1 cellular context compared by ENCODE assay signal in genomic region chr1:15158506-15159165, GRCh38.
A peak's percentile ranks its signal among the peaks of the same experiment; 100 is the strongest.
TF ChIP-seq lines count a peak whose summit lies in the region.

No MANE protein-coding gene starts in this region.

TF ChIP-seq in K562, 482 proteins besides CTCF, POLR2A, EP300 and RAD21 (continued from another document):
- no peak for TF ChIP-seq GTF3C2 (IDR thresholded peaks at IDR 0.05; ENCODE audit: borderline replicate concordance, extremely low read depth, insufficient read length)
- TF ChIP-seq, protein P1, sequence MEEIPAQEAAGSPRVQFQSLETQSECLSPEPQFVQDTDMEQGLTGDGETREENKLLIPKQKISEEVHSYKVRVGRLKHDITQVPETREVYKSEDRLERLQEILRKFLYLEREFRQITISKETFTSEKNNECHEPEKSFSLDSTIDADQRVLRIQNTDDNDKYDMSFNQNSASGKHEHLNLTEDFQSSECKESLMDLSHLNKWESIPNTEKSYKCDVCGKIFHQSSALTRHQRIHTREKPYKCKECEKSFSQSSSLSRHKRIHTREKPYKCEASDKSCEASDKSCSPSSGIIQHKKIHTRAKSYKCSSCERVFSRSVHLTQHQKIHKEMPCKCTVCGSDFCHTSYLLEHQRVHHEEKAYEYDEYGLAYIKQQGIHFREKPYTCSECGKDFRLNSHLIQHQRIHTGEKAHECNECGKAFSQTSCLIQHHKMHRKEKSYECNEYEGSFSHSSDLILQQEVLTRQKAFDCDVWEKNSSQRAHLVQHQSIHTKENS (CRISPR knock-in tag; IDR thresholded peaks at IDR 0.05), result no peak
- no peak for TF ChIP-seq MAX (CRISPR knock-in tag; IDR thresholded peaks at IDR 0.05)
- no peak for TF ChIP-seq ZNF184 (CRISPR knock-in tag; IDR thresholded peaks at IDR 0.05)
- TF ChIP-seq MEIS2 (IDR thresholded peaks at IDR 0.05; ENCODE audit: partially characterized antibody), result peak; percentile 11
- TF ChIP-seq, protein P2, sequence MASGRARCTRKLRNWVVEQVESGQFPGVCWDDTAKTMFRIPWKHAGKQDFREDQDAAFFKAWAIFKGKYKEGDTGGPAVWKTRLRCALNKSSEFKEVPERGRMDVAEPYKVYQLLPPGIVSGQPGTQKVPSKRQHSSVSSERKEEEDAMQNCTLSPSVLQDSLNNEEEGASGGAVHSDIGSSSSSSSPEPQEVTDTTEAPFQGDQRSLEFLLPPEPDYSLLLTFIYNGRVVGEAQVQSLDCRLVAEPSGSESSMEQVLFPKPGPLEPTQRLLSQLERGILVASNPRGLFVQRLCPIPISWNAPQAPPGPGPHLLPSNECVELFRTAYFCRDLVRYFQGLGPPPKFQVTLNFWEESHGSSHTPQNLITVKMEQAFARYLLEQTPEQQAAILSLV (tag; IDR thresholded peaks at IDR 0.05), result peak; percentile 23; the same call in 1 of the 2 replicates
- TF ChIP-seq CEBPG (CRISPR knock-in tag; IDR thresholded peaks at IDR 0.05), result no peak
- TF ChIP-seq CEBPG (tag; conservative IDR thresholded peaks at IDR 0.05 in 1 of 2, IDR thresholded peaks at IDR 0.05 in 1 of 2), result peak; percentile 92
- no peak for TF ChIP-seq MTA3 (IDR thresholded peaks at IDR 0.05; ENCODE audit: borderline replicate concordance)
- no peak for TF ChIP-seq ZNF133 (CRISPR knock-in tag; IDR thresholded peaks at IDR 0.05)
- no peak for TF ChIP-seq ZNF551 (CRISPR knock-in tag; IDR thresholded peaks at IDR 0.05)
- no peak for TF ChIP-seq HMG20A (CRISPR knock-in tag; conservative IDR thresholded peaks at IDR 0.05)
- no peak for TF ChIP-seq GATAD2B (IDR thresholded peaks at IDR 0.05; ENCODE audit: borderline replicate concordance)
- TF ChIP-seq SAP30 (IDR thresholded peaks at IDR 0.05; ENCODE audit: borderline replicate concordance, insufficient read depth, low read depth, low read length, poor library complexity, severe bottlenecking), result no peak
- no peak for TF ChIP-seq SP1 (CRISPR knock-in tag; IDR thresholded peaks at IDR 0.05)
- TF ChIP-seq NFXL1 (CRISPR knock-in tag; IDR thresholded peaks at IDR 0.05), result no peak
- no peak for TF ChIP-seq PHTF2 (CRISPR knock-in tag; IDR thresholded peaks at IDR 0.05)
- peak; percentile 31; the same call in 1 of the 2 replicates for TF ChIP-seq FOSL1 (tag; conservative IDR thresholded peaks at IDR 0.05)
- no peak for TF ChIP-seq EP400 (IDR thresholded peaks at IDR 0.05)
- no peak for TF ChIP-seq FUS (optimal IDR thresholded peaks at IDR 0.05; ENCODE audit: low read depth, low read length)
- no peak for TF ChIP-seq TEAD2 (tag; IDR thresholded peaks at IDR 0.05)
- TF ChIP-seq CEBPB (tag; IDR thresholded peaks at IDR 0.05), result peak; percentile 93
- TF ChIP-seq, protein P3, sequence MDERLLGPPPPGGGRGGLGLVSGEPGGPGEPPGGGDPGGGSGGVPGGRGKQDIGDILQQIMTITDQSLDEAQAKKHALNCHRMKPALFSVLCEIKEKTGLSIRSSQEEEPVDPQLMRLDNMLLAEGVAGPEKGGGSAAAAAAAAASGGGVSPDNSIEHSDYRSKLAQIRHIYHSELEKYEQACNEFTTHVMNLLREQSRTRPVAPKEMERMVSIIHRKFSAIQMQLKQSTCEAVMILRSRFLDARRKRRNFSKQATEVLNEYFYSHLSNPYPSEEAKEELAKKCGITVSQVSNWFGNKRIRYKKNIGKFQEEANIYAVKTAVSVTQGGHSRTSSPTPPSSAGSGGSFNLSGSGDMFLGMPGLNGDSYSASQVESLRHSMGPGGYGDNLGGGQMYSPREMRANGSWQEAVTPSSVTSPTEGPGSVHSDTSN (CRISPR knock-in tag; IDR thresholded peaks at IDR 0.05; ENCODE audit: low read depth), result no peak
- TF ChIP-seq, protein P3 (tag; conservative IDR thresholded peaks at IDR 0.05; ENCODE audit: low read depth), result peak; percentile 25; the same call in 1 of the 2 replicates
- TF ChIP-seq MTA2 (IDR thresholded peaks at IDR 0.05; ENCODE audit: low read depth), result no peak
- TF ChIP-seq ILF3 (IDR thresholded peaks at IDR 0.05; ENCODE audit: borderline replicate concordance), result no peak
- no peak for TF ChIP-seq ZBTB49 (CRISPR knock-in tag; IDR thresholded peaks at IDR 0.05; ENCODE audit: borderline replicate concordance)
- TF ChIP-seq NELFE (IDR thresholded peaks at IDR 0.05; ENCODE audit: insufficient read depth, insufficient read length), result no peak
- TF ChIP-seq MAFG (tag; conservative IDR thresholded peaks at IDR 0.05), result no peak
- TF ChIP-seq U2AF1 (optimal IDR thresholded peaks at IDR 0.05; ENCODE audit: low read depth, low read length), result no peak
- TF ChIP-seq, protein P4, sequence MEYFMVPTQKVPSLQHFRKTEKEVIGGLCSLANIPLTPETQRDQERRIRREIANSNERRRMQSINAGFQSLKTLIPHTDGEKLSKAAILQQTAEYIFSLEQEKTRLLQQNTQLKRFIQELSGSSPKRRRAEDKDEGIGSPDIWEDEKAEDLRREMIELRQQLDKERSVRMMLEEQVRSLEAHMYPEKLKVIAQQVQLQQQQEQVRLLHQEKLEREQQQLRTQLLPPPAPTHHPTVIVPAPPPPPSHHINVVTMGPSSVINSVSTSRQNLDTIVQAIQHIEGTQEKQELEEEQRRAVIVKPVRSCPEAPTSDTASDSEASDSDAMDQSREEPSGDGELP (CRISPR knock-in tag; IDR thresholded peaks at IDR 0.05; ENCODE audit: borderline replicate concordance), result no peak
